ENCODE assay signal across 10 cellular contexts in genomic region chr2:230230087-230230486, GRCh38. TPM values are rescaled to one million over a fixed set of nuclear protein-coding genes. Genes with fewer than 3 reads are reported as not detected.
A peak's percentile ranks its signal among the peaks of the same experiment; 100 is the strongest.
DNase-seq lines count a peak whose midpoint lies in the region; ATAC-seq and TF ChIP-seq lines count a peak whose summit lies in the region.
"Had no signal": no experiment of that assay in that cellular context is flagged by ENCODE, and none has a peak within 500 bp of the region (broad histone marks: within the 10 kb centered on the region; RNA-seq: fewer than 3 reads in every experiment).

No MANE protein-coding gene starts in this region.

- WGBS in ovary, 3 donors, result 76 to 83% (median 81%) methylated on average over 3 of the region's 3 CpGs

- H3K4me3 ChIP-seq in upper lobe of right lung, result no peak overlapping the region
- no peak overlapping the region for H3K4me3 ChIP-seq in ovary
- H3K4me3 ChIP-seq: BLaER1, hepatocyte had no signal

- TF ChIP-seq CTCF in natural killer cell (IDR thresholded peaks at IDR 0.05), result no peak
- TF ChIP-seq CTCF in upper lobe of right lung (IDR thresholded peaks at IDR 0.05), result no peak
- no peak for TF ChIP-seq CTCF in ovary (IDR thresholded peaks at IDR 0.05)

- H3K4me1 Mint-ChIP-seq in natural killer cell treated with Interleukin-12 subunit alpha and Interleukin-12 subunit beta and Interleukin-15 and Interleukin-18, amount 100 ng/mL, for 72 hours (ENCODE audit: low read depth in 2 of 2), result peaks cover 59 to 72% of the 10 kb centered on the region in 2 donors
- H3K4me1 Mint-ChIP-seq in natural killer cell, result peaks cover 58 to 74% of the 10 kb centered on the region in 2 donors
- peaks cover 55% of the 10 kb centered on the region for H3K4me1 Mint-ChIP-seq in T-helper 17 cell

- H3K27me3 Mint-ChIP-seq in natural killer cell treated with Interleukin-12 subunit alpha and Interleukin-12 subunit beta and Interleukin-15 and Interleukin-18, amount 100 ng/mL, for 72 hours, result no peaks in the 10 kb centered on the region
- no peaks in the 10 kb centered on the region for H3K27me3 Mint-ChIP-seq in natural killer cell (ENCODE audit: low read depth in 2 of 2)
- no peaks in the 10 kb centered on the region for H3K27me3 Mint-ChIP-seq in T-helper 17 cell

- peaks cover 10% of the 10 kb centered on the region for H3K9me3 Mint-ChIP-seq in natural killer cell treated with Interleukin-12 subunit alpha and Interleukin-12 subunit beta and Interleukin-15 and Interleukin-18, amount 100 ng/mL, for 72 hours
- H3K9me3 Mint-ChIP-seq in natural killer cell, result peaks cover 3 to 5% of the 10 kb centered on the region in 2 donors

- no peak for TF ChIP-seq POLR2A in ovary (IDR thresholded peaks at IDR 0.05)

- peaks cover 24% of the 10 kb centered on the region for H3K36me3 Mint-ChIP-seq in natural killer cell treated with Interleukin-12 subunit alpha and Interleukin-12 subunit beta and Interleukin-15 and Interleukin-18, amount 100 ng/mL, for 72 hours
- H3K36me3 Mint-ChIP-seq in natural killer cell, result peaks cover 19% of the 10 kb centered on the region
- H3K36me3 Mint-ChIP-seq in T-helper 17 cell (ENCODE audit: low read depth), result peaks cover 7% of the 10 kb centered on the region

- intact Hi-C loops in natural killer cell (cut with micrococcal nuclease) (no loop called here), upper lobe of right lung (cut with DNase I) (no loop called here), ovary (cut with DNase I) (no loop called here)

- H3K27me3 ChIP-seq in upper lobe of right lung (no peaks in the 10 kb centered on the region), ovary (no peaks in the 10 kb centered on the region)
- H3K27me3 ChIP-seq: BLaER1, hepatocyte had no signal

- H3K27ac ChIP-seq in epithelial cell of prostate (peak overlapping the region; percentile 7), upper lobe of right lung (no peak overlapping the region), ovary (no peak overlapping the region)
- H3K27ac ChIP-seq: BLaER1, hepatocyte had no signal

- H3K4me1 ChIP-seq in upper lobe of right lung, result no peaks in the 10 kb centered on the region
- peaks cover under 1% of the 10 kb centered on the region for H3K4me1 ChIP-seq in ovary (ENCODE audit: insufficient read depth)
- H3K4me1 ChIP-seq: BLaER1 had no signal

- no peak for TF ChIP-seq EP300 in ovary (IDR thresholded peaks at IDR 0.05)

- no peak for DNase-seq in natural killer cell treated with Interleukin-12 subunit alpha and Interleukin-12 subunit beta and Interleukin-15 and Interleukin-18, amount 100 ng/mL, for 72 hours (ENCODE audit: low spot score)
- DNase-seq in natural killer cell (no peak), T-helper 17 cell (no peak), epithelial cell of prostate (ENCODE audit: low read depth, low spot score) (no peak), upper lobe of right lung (no peak), AG20443 (ENCODE audit: low spot score) (no peak), NCI-H1694 (lab: John Stamatoyannopoulos, UW) (no peak), ovary (no peak)

- peak overlapping the region; percentile 9 to 93 for H3K27ac Mint-ChIP-seq in natural killer cell treated with Interleukin-12 subunit alpha and Interleukin-12 subunit beta and Interleukin-15 and Interleukin-18, amount 100 ng/mL, for 72 hours
- no peak overlapping the region for H3K27ac Mint-ChIP-seq in natural killer cell
- peak overlapping the region; percentile 93 for H3K27ac Mint-ChIP-seq in T-helper 17 cell

- H3K9me3 ChIP-seq in T-helper 17 cell (ENCODE audit: control insufficient read depth, low read length, poor library complexity, severe bottlenecking), result no peaks in the 10 kb centered on the region
- H3K9me3 ChIP-seq in upper lobe of right lung, result no peaks in the 10 kb centered on the region
- no peaks in the 10 kb centered on the region for H3K9me3 ChIP-seq in ovary

- H3K36me3 ChIP-seq in upper lobe of right lung, result no peaks in the 10 kb centered on the region
- no peaks in the 10 kb centered on the region for H3K36me3 ChIP-seq in ovary
- H3K36me3 ChIP-seq: BLaER1 had no signal

- ATAC-seq in natural killer cell treated with Interleukin-12 subunit alpha and Interleukin-12 subunit beta and Interleukin-15 and Interleukin-18, amount 100 ng/mL, for 72 hours, result no peak
- ATAC-seq in natural killer cell, result no peak
- no peak for ATAC-seq in T-helper 17 cell
- ATAC-seq in upper lobe of right lung, result peak; percentile 61

- peak overlapping the region; percentile 55 for H3K4me3 Mint-ChIP-seq in natural killer cell treated with Interleukin-12 subunit alpha and Interleukin-12 subunit beta and Interleukin-15 and Interleukin-18, amount 100 ng/mL, for 72 hours
- H3K4me3 Mint-ChIP-seq in natural killer cell (no peak overlapping the region), T-helper 17 cell (peak overlapping the region; percentile 1)

RNA-seq across cellular contexts. Expression of gene SP140, which starts 4.6 kb away (rescaled TPM):
- 10 to 100 TPM; 55.3 to 67.9 TPM for total RNA-seq in natural killer cell treated with Interleukin-12 subunit alpha and Interleukin-12 subunit beta and Interleukin-15 and Interleukin-18, amount 100 ng/mL, for 72 hours
- 10 to 100 TPM; 69.1 to 89.9 (median 77.4) TPM for total RNA-seq in natural killer cell
- total RNA-seq in T-helper 17 cell, result 10 to 100 TPM; 67.2 to 68.2 TPM
- total RNA-seq in upper lobe of right lung, result 12.7 TPM
- 1 to 10 TPM in 4 of 7 donors, under 1 TPM in 3; 0.28 to 3.4 (median 1.0) TPM for total RNA-seq in ovary
- polyA plus RNA-seq in ovary, result 1 to 10 TPM in 1 of 2 donors, under 1 TPM in 1; 0.23 to 2.0 TPM

RNA-seq across cellular contexts. Expression of gene SP110, which starts 10.3 kb away (rescaled TPM):
- total RNA-seq in natural killer cell treated with Interleukin-12 subunit alpha and Interleukin-12 subunit beta and Interleukin-15 and Interleukin-18, amount 100 ng/mL, for 72 hours, result 10 to 100 TPM; 71.5 to 85.8 TPM
- 100 to 1,000 TPM in 1 of 3 donors, 10 to 100 TPM in 2; 92.7 to 132 (median 97.9) TPM for total RNA-seq in natural killer cell
- 10 to 100 TPM; 72.5 to 77.1 TPM for total RNA-seq in T-helper 17 cell
- total RNA-seq in upper lobe of right lung, result 46.9 TPM
- 10 to 100 TPM; 18.4 to 24.5 (median 21.4) TPM for total RNA-seq in ovary
- 10 to 100 TPM; 21.6 to 46.1 TPM for polyA plus RNA-seq in ovary

Comparison
In these comparisons a context has a peak if more than half of its experiments do, and no peak if none do; other contexts are left out.
1. H3K27ac Mint-ChIP-seq: peak in natural killer cell treated with Interleukin-12 subunit alpha and Interleukin-12 subunit beta and Interleukin-15 and Interleukin-18, amount 100 ng/mL, for 72 hours (2 of 2) and T-helper 17 cell (single experiment); none in natural killer cell (0 of 2).